ENCODE assay signal across 10 cellular contexts in genomic region chr6:106448000-106448426, GRCh38.
DNase-seq lines count a peak whose midpoint lies in the region; ATAC-seq and TF ChIP-seq lines count a peak whose summit lies in the region.
"Had no signal": no experiment of that assay in that cellular context is flagged by ENCODE, and none has a peak within 500 bp of the region (broad histone marks: within the 10 kb centered on the region; RNA-seq: fewer than 3 reads in every experiment).

No MANE protein-coding gene starts in this region.

- TF ChIP-seq POLR2A in right lobe of liver (IDR thresholded peaks at IDR 0.05) = no peak

- peak in 5 of 7 experiments; percentile 13 to 71 (median 25) for DNase-seq in CD8-positive, alpha-beta T cell
- DNase-seq in activated CD4-positive, alpha-beta T cell treated with anti-CD3 and anti-CD28 coated beads, Interleukin-2, amount 10 ng/mL, durations not matched to agents 7 days and 5 days = peak; percentile 37
- DNase-seq in right lobe of liver (peak in 2 of 3 donors; percentile 47 to 61), NCI-H345 (lab: John Stamatoyannopoulos, UW) (no peak), HPDE6-E6E7 (ENCODE audit: extremely low spot score) (no peak), HCEC 1CT (no peak)
- DNase-seq in effector CD4-positive, alpha-beta T cell = no peak

- peak; percentile 41 for ATAC-seq in CD8-positive, alpha-beta T cell
- ATAC-seq in HG02759 (IDR thresholded peaks at IDR 0.05; ENCODE audit: unreplicated experiment) (peak; percentile 68), right lobe of liver (peak; percentile 39 to 73 (median 58))

- peak overlapping the region; percentile 73 for H3K27ac Mint-ChIP-seq in CD8-positive, alpha-beta T cell
- peak overlapping the region; percentile 76 for H3K27ac Mint-ChIP-seq in activated CD4-positive, alpha-beta T cell treated with anti-CD3 and anti-CD28 coated beads, Interleukin-2, amount 10 ng/mL, durations not matched to agents 7 days and 5 days
- H3K27ac Mint-ChIP-seq: activated naive CD4-positive, alpha-beta T cell treated with anti-CD3 and anti-CD28 coated beads, Interleukin-2, amount 50 U/mL, for 24 hours had no signal

- peaks cover 2% of the 10 kb centered on the region for H3K27me3 Mint-ChIP-seq in CD8-positive, alpha-beta T cell (ENCODE audit: low read depth)
- H3K27me3 Mint-ChIP-seq in activated CD4-positive, alpha-beta T cell treated with anti-CD3 and anti-CD28 coated beads, Interleukin-2, amount 10 ng/mL, durations not matched to agents 7 days and 5 days = peaks cover 4% of the 10 kb centered on the region

- H3K36me3 Mint-ChIP-seq in CD8-positive, alpha-beta T cell = no peaks in the 10 kb centered on the region
- no peaks in the 10 kb centered on the region for H3K36me3 Mint-ChIP-seq in activated CD4-positive, alpha-beta T cell treated with anti-CD3 and anti-CD28 coated beads, Interleukin-2, amount 10 ng/mL, durations not matched to agents 7 days and 5 days (ENCODE audit: low read depth)
- H3K36me3 Mint-ChIP-seq: activated naive CD4-positive, alpha-beta T cell treated with anti-CD3 and anti-CD28 coated beads, Interleukin-2, amount 50 U/mL, for 24 hours had no signal

- no peak overlapping the region for H3K27ac ChIP-seq in CD8-positive, alpha-beta T cell (ENCODE audit: low read depth, low read length)
- no peak overlapping the region for H3K27ac ChIP-seq in right lobe of liver
- H3K27ac ChIP-seq: hepatocyte had no signal

- no peaks in the 10 kb centered on the region for H3K9me3 ChIP-seq in CD8-positive, alpha-beta T cell (ENCODE audit: low read length)
- H3K9me3 ChIP-seq in right lobe of liver = no peaks in the 10 kb centered on the region

- H3K27me3 ChIP-seq in CD8-positive, alpha-beta T cell (ENCODE audit: insufficient read depth, low read length) = no peaks in the 10 kb centered on the region
- H3K27me3 ChIP-seq in right lobe of liver = no peaks in the 10 kb centered on the region
- H3K27me3 ChIP-seq: hepatocyte had no signal

- peaks cover 15% of the 10 kb centered on the region for H3K4me1 Mint-ChIP-seq in CD8-positive, alpha-beta T cell (ENCODE audit: low read depth)
- H3K4me1 Mint-ChIP-seq in activated CD4-positive, alpha-beta T cell treated with anti-CD3 and anti-CD28 coated beads, Interleukin-2, amount 10 ng/mL, durations not matched to agents 7 days and 5 days = peaks cover 16% of the 10 kb centered on the region

- peak overlapping the region; percentile 6 for H3K4me3 Mint-ChIP-seq in CD8-positive, alpha-beta T cell
- H3K4me3 Mint-ChIP-seq in activated CD4-positive, alpha-beta T cell treated with anti-CD3 and anti-CD28 coated beads, Interleukin-2, amount 10 ng/mL, durations not matched to agents 7 days and 5 days = no peak overlapping the region
- H3K4me3 Mint-ChIP-seq: activated naive CD4-positive, alpha-beta T cell treated with anti-CD3 and anti-CD28 coated beads, Interleukin-2, amount 50 U/mL, for 24 hours had no signal

- TF ChIP-seq CTCF in CD8-positive, alpha-beta T cell (IDR thresholded peaks at IDR 0.05) = no peak
- no peak for TF ChIP-seq CTCF in right lobe of liver (IDR thresholded peaks at IDR 0.05)

- H3K36me3 ChIP-seq in CD8-positive, alpha-beta T cell (ENCODE audit: insufficient read depth, low read length) = no peaks in the 10 kb centered on the region
- H3K36me3 ChIP-seq in right lobe of liver = no peaks in the 10 kb centered on the region

- POLR2A ChIA-PET in CD8-positive, alpha-beta T cell (lab: Charles Lee) = interaction anchor here (1.3 to 2.1 kb wide), 3 partner anchors 64 to 118 kb away, joined by 3 to 7 read pairs (median 4); no protein-coding TSS in a partner anchor
- POLR2A ChIA-PET in activated CD4-positive, alpha-beta T cell treated with anti-CD3 and anti-CD28 coated beads, Interleukin-2, amount 10 ng/mL, durations not matched to agents 7 days and 5 days (lab: Charles Lee) = no interaction called here

- CTCF ChIA-PET in CD8-positive, alpha-beta T cell (lab: Charles Lee) = interaction anchor here (0.8 to 7.6 kb wide), 9 partner anchors 15 to 531 kb away, joined by 3 to 278 read pairs (median 4); no protein-coding TSS in a partner anchor
- CTCF ChIA-PET in activated CD4-positive, alpha-beta T cell treated with anti-CD3 and anti-CD28 coated beads, Interleukin-2, amount 10 ng/mL, durations not matched to agents 7 days and 5 days (lab: Charles Lee) = interaction anchor here (1.0 to 5.0 kb wide), 3 partner anchors 119 to 122 kb away, joined by 3 to 31 read pairs (median 3); no protein-coding TSS in a partner anchor

- no peaks in the 10 kb centered on the region for H3K9me3 Mint-ChIP-seq in CD8-positive, alpha-beta T cell
- no peaks in the 10 kb centered on the region for H3K9me3 Mint-ChIP-seq in activated CD4-positive, alpha-beta T cell treated with anti-CD3 and anti-CD28 coated beads, Interleukin-2, amount 10 ng/mL, durations not matched to agents 7 days and 5 days
- H3K9me3 Mint-ChIP-seq: activated naive CD4-positive, alpha-beta T cell treated with anti-CD3 and anti-CD28 coated beads, Interleukin-2, amount 50 U/mL, for 24 hours had no signal

- 38% methylated on average over 2 of the region's 6 CpGs for WGBS in right lobe of liver (ENCODE audit: insufficient coverage, low coverage, low lambda C conversion rate, missing lambda C conversion rate)

- intact Hi-C loops in CD8-positive, alpha-beta T cell (cut with DNase I, micrococcal nuclease) = loop anchor here (1.0 to 5.0 kb wide), 3 partner anchors 62 to 669 kb away; partner anchors contain the start of gene BEND3 (in 1 of the 2)
- intact Hi-C loops in right lobe of liver (cut with DNase I) = loop anchor here in 1 of 2 donors (5.0 kb wide), 1 partner anchor 119 kb away; no protein-coding TSS in a partner anchor

- H3K4me1 ChIP-seq in CD8-positive, alpha-beta T cell (ENCODE audit: insufficient read depth, low read length) = peaks cover 12% of the 10 kb centered on the region
- H3K4me1 ChIP-seq in right lobe of liver = peaks cover 0 to 6% (median 0%) of the 10 kb centered on the region in 4 donors

- peak overlapping the region; percentile 9 for H3K4me3 ChIP-seq in CD8-positive, alpha-beta T cell (ENCODE audit: low read depth, low read length)
- no peak overlapping the region for H3K4me3 ChIP-seq in right lobe of liver
- H3K4me3 ChIP-seq: hepatocyte had no signal

Comparison
In these comparisons a context has a peak if more than half of its experiments do, and no peak if none do; other contexts are left out.
1. DNase-seq: peak in CD8-positive, alpha-beta T cell (5 of 7), activated CD4-positive, alpha-beta T cell treated with anti-CD3 and anti-CD28 coated beads, Interleukin-2, amount 10 ng/mL, durations not matched to agents 7 days and 5 days (single experiment) and right lobe of liver (2 of 3); none in NCI-H345 (single experiment), HPDE6-E6E7 (single experiment), HCEC 1CT (single experiment) and effector CD4-positive, alpha-beta T cell (single experiment).
2. Peak in every context shown above with its lines, with median percentiles within 50 percentile points of each other: ATAC-seq.